ENCODE assay signal across 23 cellular contexts in genomic region chrX:13147147-13147546, GRCh38.
DNase-seq lines count a peak whose midpoint lies in the region; ATAC-seq and TF ChIP-seq lines count a peak whose summit lies in the region.
"Had no signal": no experiment of that assay in that cellular context is flagged by ENCODE, and none has a peak within 500 bp of the region (broad histone marks: within the 10 kb centered on the region; RNA-seq: fewer than 3 reads in every experiment).

No MANE protein-coding gene starts in this region.

- peak overlapping the region; percentile 23; the same call in 1 of the 2 replicates for H2BK120ac ChIP-seq in IMR-90 (ENCODE audit: low read depth, low read length)
- peak overlapping the region; percentile 71 for H2BK120ac ChIP-seq in mesenchymal stem cell (ENCODE audit: low read depth, low read length)

- no peaks in the 10 kb centered on the region for H4K20me1 ChIP-seq in IMR-90 (ENCODE audit: insufficient read depth, low read length)
- H4K20me1 ChIP-seq: BLaER1 treated with 17β-estradiol and CSF1 and Interleukin-3, amounts not matched to agents 10 nM and 100 nM had no signal

- H3K27ac Mint-ChIP-seq in nephron = peak overlapping the region in 2 of 3 experiments; percentile 79 to 88
- H3K27ac Mint-ChIP-seq: B cell had no signal

- H3K27me3 ChIP-seq in IMR-90 (ENCODE audit: control insufficient read depth, insufficient read depth, low read length) (no peaks in the 10 kb centered on the region), mesenchymal stem cell (ENCODE audit: control insufficient read depth in 1 of 2, insufficient read depth in 1 of 2, low read length in 2 of 2) (no peaks in the 10 kb centered on the region)

- H2BK5ac ChIP-seq in IMR-90 (ENCODE audit: low read depth, low read length, poor library complexity, severe bottlenecking) (no peak overlapping the region), mesenchymal stem cell (ENCODE audit: low read depth, low read length, poor library complexity, severe bottlenecking) (no peak overlapping the region)

- intact Hi-C loops in IMR-90 (cut with micrococcal nuclease) = no loop called here

- DNase-seq in IMR-90 = no peak
- no peak for DNase-seq in mesenchymal stem cell
- no peak for DNase-seq in stimulated activated CD4-positive, alpha-beta T cell treated with anti-CD3 and anti-CD28 coated beads, Interleukin-4, amount 100 ng/mL, for 4 hours
- DNase-seq in HuH-7 (ENCODE audit: low spot score) = no peak
- DNase-seq: AML-193; CD4-positive, alpha-beta memory T cell; CD4-positive, CD25-positive, alpha-beta regulatory T cell; CD8-positive, alpha-beta memory T cell; COR-L47; DMS 273 treated with DMSO at 0.1 percent for 48 hours; DMS153; DMS53; DMS79; DND-41; EL; GDM1 had no signal

- H3K56ac ChIP-seq in IMR-90 (ENCODE audit: extremely low read depth, insufficient read depth, low read length) = no peak overlapping the region

- no peaks in the 10 kb centered on the region for H3K79me1 ChIP-seq in IMR-90 (ENCODE audit: low read depth in 1 of 2, low read length in 2 of 2)
- no peaks in the 10 kb centered on the region for H3K79me1 ChIP-seq in mesenchymal stem cell (replicated peaks; ENCODE audit: low read length, poor library complexity, severe bottlenecking)

- no peak overlapping the region for H3K4me3 Mint-ChIP-seq in nephron
- H3K4me3 Mint-ChIP-seq: B cell; CD4-positive, alpha-beta memory T cell; CD8-positive, alpha-beta memory T cell had no signal

- H3K18ac ChIP-seq in IMR-90 (ENCODE audit: low read depth, low read length) (peak overlapping the region; percentile 79), mesenchymal stem cell (ENCODE audit: low read depth in 1 of 2, low read length in 2 of 2) (peak overlapping the region in 1 of 2 experiments; percentile 28)

- WGBS in IMR-90 (ENCODE audit: extremely low coverage in 2 of 2, insufficient read length in 1 of 2), 2 experiments = 60% methylated on average over 1 of the region's 3 CpGs; no CpG with 5 or more reads in 1 of the 2 experiments
- 100% methylated on average over 3 of the region's 3 CpGs for WGBS in mesenchymal stem cell

- TF ChIP-seq CTCF in IMR-90 (conservative IDR thresholded peaks at IDR 0.05; ENCODE audit: low read depth, low read length) = no peak
- no peak for TF ChIP-seq CTCF in nephron (IDR thresholded peaks at IDR 0.05; ENCODE audit: unreplicated experiment in 3 of 3)

- H3K4me1 ChIP-seq in IMR-90 (ENCODE audit: control insufficient read depth, insufficient read depth, low read length) (peaks cover 3% of the 10 kb centered on the region; the same call in 1 of the 2 replicates), mesenchymal stem cell (ENCODE audit: control insufficient read depth, insufficient read depth, low read depth, low read length) (no peaks in the 10 kb centered on the region)

- ATAC-seq in IMR-90 (ENCODE audit: low read depth) = no peak
- ATAC-seq: A549, GM12878 had no signal

- no peak overlapping the region for H2AK9ac ChIP-seq in IMR-90 (replicated peaks; ENCODE audit: low read depth, low read length, poor library complexity)

- peak overlapping the region in 1 of 2 experiments; percentile 84 for H2BK12ac ChIP-seq in mesenchymal stem cell (ENCODE audit: low read length in 2 of 2)

- no peak overlapping the region for H3K4me3 ChIP-seq in IMR-90 (ENCODE audit: insufficient read depth, low read depth, low read length)
- no peak overlapping the region for H3K4me3 ChIP-seq in mesenchymal stem cell (ENCODE audit: insufficient read depth in 1 of 2, low read depth in 1 of 2, low read length in 2 of 2)
- H3K4me3 ChIP-seq: A549; BLaER1 treated with 17β-estradiol and CSF1 and Interleukin-3, amounts not matched to agents 10 nM and 100 nM; GM12878 had no signal

- 0 out of 2 replicates have a peak overlapping the region, but pooled peaks have one; percentile 1 for H3K27ac ChIP-seq in IMR-90 (ENCODE audit: insufficient read depth, low read length)
- H3K27ac ChIP-seq in mesenchymal stem cell (ENCODE audit: low read length, poor library complexity, severe bottlenecking) = no peak overlapping the region
- H3K27ac ChIP-seq: 22Rv1; A549; BLaER1 treated with 17β-estradiol and CSF1 and Interleukin-3, amounts not matched to agents 10 nM and 100 nM; C4-2B had no signal

- H3K4ac ChIP-seq in IMR-90 (ENCODE audit: low read depth, low read length) (peak overlapping the region; percentile 39; the same call in 1 of the 2 replicates), mesenchymal stem cell (ENCODE audit: low read depth in 1 of 2, low read length in 2 of 2) (no peak overlapping the region)

- no peak for TF ChIP-seq RAD21 in IMR-90 (IDR thresholded peaks at IDR 0.05; ENCODE audit: low read length)

- H3K36me3 Mint-ChIP-seq in nephron (ENCODE audit: low read depth) = peaks cover 11% of the 10 kb centered on the region
- H3K36me3 Mint-ChIP-seq: CD4-positive, CD25-positive, alpha-beta regulatory T cell had no signal

- H4K91ac ChIP-seq in IMR-90 (ENCODE audit: insufficient read depth, low read depth, low read length) (no peak overlapping the region), mesenchymal stem cell (ENCODE audit: low read length) (no peak overlapping the region)

- H3K36me3 ChIP-seq in IMR-90 (ENCODE audit: control insufficient read depth, insufficient read depth, low read length) (no peaks in the 10 kb centered on the region), mesenchymal stem cell (ENCODE audit: control insufficient read depth in 1 of 2, insufficient read depth in 2 of 2, low read depth in 1 of 2, low read length in 2 of 2) (no peaks in the 10 kb centered on the region)
- H3K36me3 ChIP-seq: BLaER1 treated with 17β-estradiol and CSF1 and Interleukin-3, amounts not matched to agents 10 nM and 100 nM had no signal

- no peak overlapping the region for H2AK5ac ChIP-seq in IMR-90 (ENCODE audit: low read depth, low read length)
- H2AK5ac ChIP-seq in mesenchymal stem cell (ENCODE audit: low read length, severe bottlenecking) = no peak overlapping the region

- in situ Hi-C loops in IMR-90 (cut with MboI; ENCODE audit: low sequenced_read_pairs) = no loop called here

- no peaks in the 10 kb centered on the region for H3K9me1 ChIP-seq in IMR-90 (ENCODE audit: insufficient read depth, low read length)

- H3K9me3 ChIP-seq in IMR-90 (ENCODE audit: control insufficient read depth, insufficient read depth, low read length) = peaks cover 2% of the 10 kb centered on the region; the same call in 1 of the 2 replicates
- H3K9me3 ChIP-seq in mesenchymal stem cell (ENCODE audit: control insufficient read depth, low read length) = no peaks in the 10 kb centered on the region

- dilution Hi-C loops in IMR-90 (cut with HindIII; ENCODE audit: low sequenced_read_pairs, unreplicated experiment) = no loop called here

- H3K4me1 Mint-ChIP-seq in nephron = peaks cover 12% of the 10 kb centered on the region

- H4K8ac ChIP-seq in IMR-90 (ENCODE audit: low read depth in 2 of 2, low read length in 2 of 2) (no peak overlapping the region), mesenchymal stem cell (ENCODE audit: low read length) (no peak overlapping the region)

- H2AFZ ChIP-seq in IMR-90 (replicated peaks; ENCODE audit: low read length, poor library complexity) = no peak overlapping the region
- H2AFZ ChIP-seq in mesenchymal stem cell (ENCODE audit: low read depth, low read length) = no peak overlapping the region

- H3K9me3 Mint-ChIP-seq in nephron = peaks cover 17% of the 10 kb centered on the region

- BruUV-seq in IMR-90 (replicated peaks; lab: Mats Ljungman, UMichigan) = no TSS peak

- TF ChIP-seq POLR2A in IMR-90 (IDR thresholded peaks at IDR 0.05; ENCODE audit: low read depth, low read length) = no peak

- H3K9ac ChIP-seq in IMR-90 (ENCODE audit: low read depth, low read length) (no peak overlapping the region), mesenchymal stem cell (ENCODE audit: low read length) (no peak overlapping the region)
- H3K9ac ChIP-seq: BLaER1 treated with 17β-estradiol and CSF1 and Interleukin-3, amounts not matched to agents 10 nM and 100 nM had no signal

- H3K23ac ChIP-seq in IMR-90 (ENCODE audit: low read depth, low read length) (no peak overlapping the region), mesenchymal stem cell (ENCODE audit: low read length in 2 of 2) (no peak overlapping the region)

- H3K4me2 ChIP-seq in IMR-90 (ENCODE audit: low read depth, low read length) (no peak overlapping the region), mesenchymal stem cell (ENCODE audit: low read length, poor library complexity, severe bottlenecking) (no peak overlapping the region)
- H3K4me2 ChIP-seq: A549; BLaER1 treated with 17β-estradiol and CSF1 and Interleukin-3, amounts not matched to agents 10 nM and 100 nM had no signal

- H4K5ac ChIP-seq in IMR-90 (ENCODE audit: low read depth, low read length) = no peak overlapping the region

- CTCF ChIA-PET in IMR-90 (lab: Yijun Ruan, JAX) = no interaction called here

- peak overlapping the region; percentile 64; the same call in 1 of the 2 replicates for H2BK20ac ChIP-seq in IMR-90 (ENCODE audit: low read depth, low read length)

- H3K27me3 Mint-ChIP-seq in nephron (ENCODE audit: low read depth) = no peaks in the 10 kb centered on the region
- H3K27me3 Mint-ChIP-seq: B cell; CD4-positive, alpha-beta memory T cell; CD4-positive, CD25-positive, alpha-beta regulatory T cell had no signal

- H2BK15ac ChIP-seq in IMR-90 (ENCODE audit: low read depth, low read length) = no peak overlapping the region
- H2BK15ac ChIP-seq in mesenchymal stem cell (ENCODE audit: low read depth, poor library complexity, severe bottlenecking) = no peak overlapping the region

- POLR2A ChIA-PET in IMR-90 (lab: Charles Lee; ENCODE audit: unreplicated experiment) = no interaction called here

- H3K14ac ChIP-seq in IMR-90 (replicated peaks; ENCODE audit: low read depth, low read length) = no peak overlapping the region
- H3K14ac ChIP-seq in mesenchymal stem cell (ENCODE audit: low read length in 2 of 2) = no peak overlapping the region

TF ChIP-seq in IMR-90, 13 proteins besides CTCF, POLR2A, EP300 and RAD21 (continues in another document):
- TF ChIP-seq USF2 (IDR thresholded peaks at IDR 0.05; ENCODE audit: low read depth, low read length) = no peak
- TF ChIP-seq ELK1 (IDR thresholded peaks at IDR 0.05; ENCODE audit: borderline replicate concordance, low read depth, low read length) = no peak
